Comparison of ENCODE assay signal across 8 cellular contexts in genomic region chr13:30421093-30422055, GRCh38. TPM values are rescaled to one million over a fixed set of nuclear protein-coding genes. Genes with fewer than 3 reads are reported as not detected.
DNase-seq lines count a peak whose midpoint lies in the region; ATAC-seq and TF ChIP-seq lines count a peak whose summit lies in the region.

No MANE protein-coding gene starts in this region.

- H3K4me2 ChIP-seq in BLaER1 treated with 17β-estradiol and CSF1 and Interleukin-3, amounts not matched to agents 10 nM and 100 nM = peak overlapping the region; percentile 73 to 94 (median 83)

- H3K9me3 Mint-ChIP-seq in progenitor cell of endocrine pancreas (ENCODE audit: low read depth) = no peaks in the 10 kb centered on the region

- H3K36me3 ChIP-seq in BLaER1 treated with 17β-estradiol and CSF1 and Interleukin-3, amounts not matched to agents 10 nM and 100 nM = no peaks in the 10 kb centered on the region

- peaks cover 70% of the 10 kb centered on the region for H3K27me3 Mint-ChIP-seq in progenitor cell of endocrine pancreas

- TF ChIP-seq EP300 in Ishikawa (IDR thresholded peaks at IDR 0.05; ENCODE audit: borderline replicate concordance) = no peak

- TF ChIP-seq RAD21 in Ishikawa (IDR thresholded peaks at IDR 0.05; ENCODE audit: low read depth) = 0 out of 2 replicates have a peak, but pooled peaks have one; percentile 9

- H3K9me3 ChIP-seq in BLaER1 treated with 17β-estradiol and CSF1 and Interleukin-3, amounts not matched to agents 10 nM and 100 nM (replicated peaks in 1 of 11) = 0 out of 22 replicates have a peak, but pooled peaks cover 0 to 4% (median 0%) of the 10 kb centered on the region in 11 experiments

- no peaks in the 10 kb centered on the region for H4K20me1 ChIP-seq in BLaER1 treated with 17β-estradiol and CSF1 and Interleukin-3, amounts not matched to agents 10 nM and 100 nM

- peak overlapping the region; percentile 66 for H3K4me3 Mint-ChIP-seq in progenitor cell of endocrine pancreas (ENCODE audit: low read depth)

- ATAC-seq in GM19324 (IDR thresholded peaks at IDR 0.05; ENCODE audit: low FRiP score, unreplicated experiment) (peak; percentile 48), GM21717 (IDR thresholded peaks at IDR 0.05; ENCODE audit: unreplicated experiment) (no peak)

- H3K4me1 ChIP-seq in BLaER1 treated with 17β-estradiol and CSF1 and Interleukin-3, amounts not matched to agents 10 nM and 100 nM = peaks cover 11 to 72% (median 42%) of the 10 kb centered on the region in 10 experiments

- H3K4me3 ChIP-seq in BLaER1 treated with 17β-estradiol and CSF1 and Interleukin-3, amounts not matched to agents 10 nM and 100 nM = peak overlapping the region; percentile 57 to 78 (median 66)
- peak overlapping the region; percentile 59 for H3K4me3 ChIP-seq in astrocyte of the spinal cord (ENCODE audit: low read depth, low read length)

- peak overlapping the region; percentile 59 to 81 (median 75) for H3K9ac ChIP-seq in BLaER1 treated with 17β-estradiol and CSF1 and Interleukin-3, amounts not matched to agents 10 nM and 100 nM

- DNase-seq in SKM-1 (lab: John Stamatoyannopoulos, UW; ENCODE audit: unreplicated experiment) = peak; percentile 55
- DNase-seq in astrocyte of the spinal cord (ENCODE audit: low read depth, low spot score) = peak; percentile 89
- peak; percentile 79 for DNase-seq in hepatic stellate cell (ENCODE audit: low spot score)
- DNase-seq in progenitor cell of endocrine pancreas (ENCODE audit: low spot score, unreplicated experiment) = peak; percentile 28

- H3K27ac Mint-ChIP-seq in progenitor cell of endocrine pancreas = no peak overlapping the region

- peaks cover 11% of the 10 kb centered on the region for H3K4me1 Mint-ChIP-seq in progenitor cell of endocrine pancreas (ENCODE audit: low read depth)

- H3K27ac ChIP-seq in BLaER1 treated with 17β-estradiol and CSF1 and Interleukin-3, amounts not matched to agents 10 nM and 100 nM = peak overlapping the region; percentile 44 to 75 (median 71); a peak in 21 of 22 replicates

- H3K36me3 Mint-ChIP-seq in progenitor cell of endocrine pancreas (ENCODE audit: insufficient read depth) = no peaks in the 10 kb centered on the region

- TF ChIP-seq CTCF in astrocyte of the spinal cord (IDR thresholded peaks at IDR 0.05; ENCODE audit: low read depth, low read length) = no peak
- no peak for TF ChIP-seq CTCF in progenitor cell of endocrine pancreas (IDR thresholded peaks at IDR 0.05; ENCODE audit: unreplicated experiment)

- no peaks in the 10 kb centered on the region for H3K27me3 ChIP-seq in BLaER1 treated with 17β-estradiol and CSF1 and Interleukin-3, amounts not matched to agents 10 nM and 100 nM

- in situ Hi-C loops in astrocyte of the spinal cord (cut with HindIII; ENCODE audit: low sequenced_read_pairs) = no loop called here

TF ChIP-seq in Ishikawa, 13 proteins besides CTCF, POLR2A, EP300 and RAD21:
- no peak for TF ChIP-seq EGR1 (IDR thresholded peaks at IDR 0.05)
- TF ChIP-seq TCF12 (IDR thresholded peaks at IDR 0.05; ENCODE audit: low read depth) = no peak
- no peak for TF ChIP-seq FOXM1 (IDR thresholded peaks at IDR 0.05; ENCODE audit: borderline replicate concordance, low read depth)
- no peak for TF ChIP-seq CREB1 (IDR thresholded peaks at IDR 0.05; ENCODE audit: low read depth)
- TF ChIP-seq, protein P1, sequence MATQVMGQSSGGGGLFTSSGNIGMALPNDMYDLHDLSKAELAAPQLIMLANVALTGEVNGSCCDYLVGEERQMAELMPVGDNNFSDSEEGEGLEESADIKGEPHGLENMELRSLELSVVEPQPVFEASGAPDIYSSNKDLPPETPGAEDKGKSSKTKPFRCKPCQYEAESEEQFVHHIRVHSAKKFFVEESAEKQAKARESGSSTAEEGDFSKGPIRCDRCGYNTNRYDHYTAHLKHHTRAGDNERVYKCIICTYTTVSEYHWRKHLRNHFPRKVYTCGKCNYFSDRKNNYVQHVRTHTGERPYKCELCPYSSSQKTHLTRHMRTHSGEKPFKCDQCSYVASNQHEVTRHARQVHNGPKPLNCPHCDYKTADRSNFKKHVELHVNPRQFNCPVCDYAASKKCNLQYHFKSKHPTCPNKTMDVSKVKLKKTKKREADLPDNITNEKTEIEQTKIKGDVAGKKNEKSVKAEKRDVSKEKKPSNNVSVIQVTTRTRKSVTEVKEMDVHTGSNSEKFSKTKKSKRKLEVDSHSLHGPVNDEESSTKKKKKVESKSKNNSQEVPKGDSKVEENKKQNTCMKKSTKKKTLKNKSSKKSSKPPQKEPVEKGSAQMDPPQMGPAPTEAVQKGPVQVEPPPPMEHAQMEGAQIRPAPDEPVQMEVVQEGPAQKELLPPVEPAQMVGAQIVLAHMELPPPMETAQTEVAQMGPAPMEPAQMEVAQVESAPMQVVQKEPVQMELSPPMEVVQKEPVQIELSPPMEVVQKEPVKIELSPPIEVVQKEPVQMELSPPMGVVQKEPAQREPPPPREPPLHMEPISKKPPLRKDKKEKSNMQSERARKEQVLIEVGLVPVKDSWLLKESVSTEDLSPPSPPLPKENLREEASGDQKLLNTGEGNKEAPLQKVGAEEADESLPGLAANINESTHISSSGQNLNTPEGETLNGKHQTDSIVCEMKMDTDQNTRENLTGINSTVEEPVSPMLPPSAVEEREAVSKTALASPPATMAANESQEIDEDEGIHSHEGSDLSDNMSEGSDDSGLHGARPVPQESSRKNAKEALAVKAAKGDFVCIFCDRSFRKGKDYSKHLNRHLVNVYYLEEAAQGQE (IDR thresholded peaks at IDR 0.05; ENCODE audit: low read depth) = no peak
- 0 out of 2 replicates have a peak, but pooled peaks have one; percentile 5 for TF ChIP-seq TEAD4 (IDR thresholded peaks at IDR 0.05)
- no peak for TF ChIP-seq ZBTB7A (IDR thresholded peaks at IDR 0.05; ENCODE audit: low read depth)
- TF ChIP-seq CEBPB (IDR thresholded peaks at IDR 0.05) = no peak
- TF ChIP-seq, protein P2, sequence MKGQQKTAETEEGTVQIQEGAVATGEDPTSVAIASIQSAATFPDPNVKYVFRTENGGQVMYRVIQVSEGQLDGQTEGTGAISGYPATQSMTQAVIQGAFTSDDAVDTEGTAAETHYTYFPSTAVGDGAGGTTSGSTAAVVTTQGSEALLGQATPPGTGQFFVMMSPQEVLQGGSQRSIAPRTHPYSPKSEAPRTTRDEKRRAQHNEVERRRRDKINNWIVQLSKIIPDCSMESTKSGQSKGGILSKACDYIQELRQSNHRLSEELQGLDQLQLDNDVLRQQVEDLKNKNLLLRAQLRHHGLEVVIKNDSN (IDR thresholded peaks at IDR 0.05) = no peak
- no peak for TF ChIP-seq NFIC (IDR thresholded peaks at IDR 0.05)
- 0 out of 2 replicates have a peak, but pooled peaks have one; percentile 18 for TF ChIP-seq TAF1 (IDR thresholded peaks at IDR 0.05; ENCODE audit: low read depth)
- peak; percentile 61 for TF ChIP-seq MAX (IDR thresholded peaks at IDR 0.05)
- TF ChIP-seq YY1 (IDR thresholded peaks at IDR 0.05; ENCODE audit: low read depth) = no peak
TF ChIP-seq in Ishikawa: peak in this region for 3.

RNA-seq across cellular contexts. Expression of gene UBE2L5, which starts 0.9 kb away (rescaled TPM):
- total RNA-seq in progenitor cell of endocrine pancreas = not detected in 2 replicates

RNA-seq across cellular contexts. Expression of gene HMGB1, which starts 44.4 kb away (rescaled TPM):
- total RNA-seq in progenitor cell of endocrine pancreas = 441 TPM in 2 replicates

Comparison
In these comparisons a context has a peak if more than half of its experiments do, and no peak if none do; other contexts are left out.
1. DNase-seq: peak in every context shown above with its lines; median percentile 89 in astrocyte of the spinal cord; 79 in hepatic stellate cell; 55 in SKM-1; 28 in progenitor cell of endocrine pancreas.